ENCODE assay signal across 27 cellular contexts in genomic region chr1:108314815-108315214, GRCh38.
"Had no signal": no experiment of that assay in that cellular context is flagged by ENCODE, and none has a peak within 500 bp of the region (broad histone marks: within the 10 kb centered on the region; RNA-seq: fewer than 3 reads in every experiment).

No MANE protein-coding gene starts in this region.

- H3K4me1 ChIP-seq: colonic mucosa, esophagus muscularis mucosa, esophagus squamous epithelium, foreskin keratinocyte, gastrocnemius medialis, gastroesophageal sphincter, heart left ventricle, heart right ventricle had no signal

- H3K4me3 ChIP-seq: colonic mucosa, coronary artery, dorsolateral prefrontal cortex, esophagus muscularis mucosa, esophagus squamous epithelium, gastrocnemius medialis, gastroesophageal sphincter, heart left ventricle, heart right ventricle had no signal

- DNase-seq: colonic mucosa; cortex of kidney; dermis blood vessel endothelial cell; dorsolateral prefrontal cortex; effector CD4-positive, alpha-beta T cell; effector CD8-positive, alpha-beta T cell; effector memory CD4-positive, alpha-beta T cell; effector memory CD8-positive, alpha-beta T cell; endodermal cell; erythroblast; esophagus squamous epithelium; foreskin fibroblast; foreskin keratinocyte; foreskin melanocyte; gastrocnemius medialis; glutamatergic neuron; head of caudate nucleus; heart left ventricle; heart right ventricle had no signal

- H3K27ac ChIP-seq: colonic mucosa, coronary artery, dorsolateral prefrontal cortex, epithelial cell of prostate, esophagus muscularis mucosa, esophagus squamous epithelium, foreskin keratinocyte, gastrocnemius medialis, gastroesophageal sphincter, heart left ventricle, heart right ventricle had no signal

- H3K27me3 ChIP-seq: colonic mucosa, esophagus muscularis mucosa, esophagus squamous epithelium, gastrocnemius medialis had no signal

- FAIRE-seq: colon, endometrium, endothelial cell of umbilical vein had no signal

- H3K36me3 ChIP-seq: colonic mucosa, esophagus muscularis mucosa, esophagus squamous epithelium, gastrocnemius medialis, gastroesophageal sphincter, heart left ventricle, heart right ventricle had no signal

- ATAC-seq: effector memory CD8-positive, alpha-beta T cell; esophagus mucosa; foreskin keratinocyte; gastrocnemius medialis; gastroesophageal sphincter; heart left ventricle; heart right ventricle had no signal

- H3K9me3 ChIP-seq: colonic mucosa, esophagus muscularis mucosa, esophagus squamous epithelium, gastrocnemius medialis, gastroesophageal sphincter, heart left ventricle, heart right ventricle had no signal
